Comparison of ENCODE assay signal across 22 cellular contexts in the genomic region with DNA sequence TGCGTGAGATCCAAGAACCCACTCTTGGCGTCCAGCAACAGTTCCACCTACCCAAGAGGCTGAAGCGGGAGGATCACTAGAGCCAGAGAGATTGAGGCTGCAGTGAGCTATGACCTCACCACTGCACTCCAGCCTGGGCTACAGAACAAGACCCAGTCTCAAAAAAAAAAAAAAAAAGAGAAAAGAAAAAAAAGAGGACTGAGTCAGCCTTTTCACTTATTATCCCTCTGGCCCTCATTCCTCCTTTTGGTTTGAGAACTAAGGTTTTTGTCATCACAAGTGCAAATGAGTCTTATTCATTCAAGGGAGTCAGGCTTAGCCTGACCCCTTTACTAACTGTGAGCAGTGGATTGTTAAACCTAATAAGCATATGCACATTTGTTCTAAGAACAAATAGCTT. TPM values are rescaled to one million over a fixed set of nuclear protein-coding genes. Genes with fewer than 3 reads are reported as not detected.
DNase-seq lines count a peak whose midpoint lies in the region; ATAC-seq, FAIRE-seq and TF ChIP-seq lines count a peak whose summit lies in the region.
"Had no signal": no experiment of that assay in that cellular context is flagged by ENCODE, and none has a peak within 500 bp of the region (broad histone marks: within the 10 kb centered on the region; RNA-seq: fewer than 3 reads in every experiment).

No MANE protein-coding gene starts in this region.

- H3K27me3 ChIP-seq in K562 (ENCODE audit: control insufficient read depth in 2 of 2, insufficient read depth in 2 of 2, low read length in 2 of 2) (no peaks in the 10 kb centered on the region), spleen (replicated peaks in 1 of 7) (no peaks in the 10 kb centered on the region)
- H3K27me3 ChIP-seq: body of pancreas, tibial nerve had no signal

- TF ChIP-seq POLR2A in K562 (conservative IDR thresholded peaks at IDR 0.05) (no peak), spleen (IDR thresholded peaks at IDR 0.05) (no peak)

- POLR2A ChIA-PET in K562 (lab: Yijun Ruan, JAX) = interaction anchor here (0.6 kb wide), 2 partner anchors 24 to 27 kb away, joined by 3 read pairs; no protein-coding TSS in a partner anchor

- peaks cover 0 to 6% (median 0%) of the 10 kb centered on the region in 3 donors for H3K27me3 Mint-ChIP-seq in CD14-positive monocyte (ENCODE audit: low read depth in 3 of 3)
- H3K27me3 Mint-ChIP-seq: activated CD4-positive, alpha-beta T cell treated with anti-CD3 and anti-CD28 coated beads, Interleukin-2, amount 10 ng/mL, durations not matched to agents 7 days and 5 days had no signal

- ATAC-seq in K562 = peak; percentile 10; the same call in 1 of the 3 replicates
- no peak for ATAC-seq in GM19328 (IDR thresholded peaks at IDR 0.05; ENCODE audit: unreplicated experiment)
- ATAC-seq in omental fat pad (ENCODE audit: low FRiP score) = no peak
- ATAC-seq: body of pancreas; naive thymus-derived CD8-positive, alpha-beta T cell had no signal

- no peak for TF ChIP-seq CTCF in CD14-positive monocyte (IDR thresholded peaks at IDR 0.05)
- TF ChIP-seq CTCF in K562 (IDR thresholded peaks at IDR 0.05 in 2 of 3, conservative IDR thresholded peaks at IDR 0.05 in 1 of 3; ENCODE audit: insufficient read depth in 2 of 3, low read depth in 1 of 3, low read length in 3 of 3) = no peak
- TF ChIP-seq CTCF in omental fat pad (IDR thresholded peaks at IDR 0.05) = no peak
- TF ChIP-seq CTCF in spleen (IDR thresholded peaks at IDR 0.05 in 8 of 11, conservative IDR thresholded peaks at IDR 0.05 in 3 of 11) = no peak

- no peak overlapping the region for H3K27ac ChIP-seq in K562 (ENCODE audit: extremely low read depth, low read depth, low read length)
- no peak overlapping the region for H3K27ac ChIP-seq in spleen
- H3K27ac ChIP-seq: body of pancreas, KMS-11, left ventricle myocardium inferior, tibial nerve had no signal

- H3K4me1 ChIP-seq in K562 (replicated peaks in 1 of 2; ENCODE audit: control insufficient read depth in 2 of 2, insufficient read depth in 2 of 2, low read length in 2 of 2) = no peaks in the 10 kb centered on the region; a peak in 2 of 5 replicates
- H3K4me1 ChIP-seq in spleen = peaks cover 0 to 6% (median 0%) of the 10 kb centered on the region in 6 donors
- H3K4me1 ChIP-seq: body of pancreas, left ventricle myocardium inferior, tibial nerve had no signal

- intact Hi-C loops in CD14-positive monocyte (cut with micrococcal nuclease) (loop anchor here in 1 of 2 donors (5.0 kb wide), 1 partner anchor 39 kb away; a partner anchor contains a TSS), K562 (cut with micrococcal nuclease) (no loop called here), spleen (cut with DNase I; ENCODE audit: low total_unique reads) (no loop called here)

- peaks cover 0 to 1% (median 0%) of the 10 kb centered on the region in 7 donors for H3K9me3 Mint-ChIP-seq in CD14-positive monocyte
- H3K9me3 Mint-ChIP-seq: activated T-helper 1 cell treated with anti-CD3 and anti-CD28 coated beads, Interleukin-12 subunit alpha, Interleukin-12 subunit beta, Interleukin-2, Interleukin-4 antibody, amounts not matched to agents 30 ng/mL and 10 ng/mL and 1 ng/mL, durations not matched to agents 14 hours and 24 hours and 36 hours; naive thymus-derived CD8-positive, alpha-beta T cell had no signal

- no peak overlapping the region for H3K4me2 ChIP-seq in K562 (ENCODE audit: insufficient read depth, low read length)
- H3K4me2 ChIP-seq: KMS-11 had no signal

- H3K4me3 Mint-ChIP-seq in CD14-positive monocyte = no peak overlapping the region
- H3K4me3 Mint-ChIP-seq: activated CD4-positive, alpha-beta T cell treated with anti-CD3 and anti-CD28 coated beads, Interleukin-2, amount 10 ng/mL, durations not matched to agents 7 days and 5 days; activated T-helper 1 cell treated with anti-CD3 and anti-CD28 coated beads, Interleukin-12 subunit alpha, Interleukin-12 subunit beta, Interleukin-2, Interleukin-4 antibody, amounts not matched to agents 30 ng/mL and 10 ng/mL and 1 ng/mL, durations not matched to agents 14 hours and 24 hours and 36 hours; naive thymus-derived CD8-positive, alpha-beta T cell had no signal

- no peak for FAIRE-seq in K562 (lab: Jason Lieb, UNC)

- no peak overlapping the region for H3K4me3 ChIP-seq in K562
- no peak overlapping the region for H3K4me3 ChIP-seq in spleen
- H3K4me3 ChIP-seq: body of pancreas, left ventricle myocardium inferior, tibial nerve had no signal

- H3K9me3 ChIP-seq in K562 (replicated peaks; ENCODE audit: control insufficient read depth, insufficient read depth, low read depth, low read length) = no peaks in the 10 kb centered on the region
- no peaks in the 10 kb centered on the region for H3K9me3 ChIP-seq in spleen
- H3K9me3 ChIP-seq: body of pancreas, left ventricle myocardium inferior, tibial nerve had no signal

- in situ Hi-C loops in K562 (cut with MboI) = no loop called here

- WGBS in K562 (ENCODE audit: insufficient coverage, low coverage, missing lambda C conversion rate) = 56% methylated on average over 3 of the region's 3 CpGs
- WGBS in spleen, 5 donors = 84 to 95% (median 90%) methylated on average over 3 of the region's 3 CpGs

- H3K36me3 Mint-ChIP-seq in CD14-positive monocyte = no peaks in the 10 kb centered on the region
- H3K36me3 Mint-ChIP-seq: naive thymus-derived CD8-positive, alpha-beta T cell had no signal

- H2AFZ ChIP-seq in K562 (ENCODE audit: low read depth, low read length) = peak overlapping the region; percentile 41

- H4K20me1 ChIP-seq in K562 (replicated peaks; ENCODE audit: control insufficient read depth, insufficient read depth, low read length) = no peaks in the 10 kb centered on the region

- peak overlapping the region in 5 of 7 donors; percentile 33 to 79 (median 71) for H3K27ac Mint-ChIP-seq in CD14-positive monocyte
- H3K27ac Mint-ChIP-seq: activated CD4-positive, alpha-beta T cell treated with anti-CD3 and anti-CD28 coated beads, Interleukin-2, amount 10 ng/mL, durations not matched to agents 7 days and 5 days; activated T-helper 1 cell treated with anti-CD3 and anti-CD28 coated beads, Interleukin-12 subunit alpha, Interleukin-12 subunit beta, Interleukin-2, Interleukin-4 antibody, amounts not matched to agents 30 ng/mL and 10 ng/mL and 1 ng/mL, durations not matched to agents 14 hours and 24 hours and 36 hours; naive thymus-derived CD8-positive, alpha-beta T cell had no signal

- H3K4me1 Mint-ChIP-seq in CD14-positive monocyte = peaks cover 25% of the 10 kb centered on the region
- H3K4me1 Mint-ChIP-seq: activated CD4-positive, alpha-beta T cell treated with anti-CD3 and anti-CD28 coated beads, Interleukin-2, amount 10 ng/mL, durations not matched to agents 7 days and 5 days; naive thymus-derived CD8-positive, alpha-beta T cell had no signal

- CTCF ChIA-PET in K562 (lab: Yijun Ruan, JAX; ENCODE audit: low intra/inter-chr PET ratio) = no interaction called here

- no peak for TF ChIP-seq EP300 in K562 (IDR thresholded peaks at IDR 0.05; ENCODE audit: low read length)

- H3K9ac ChIP-seq in K562 (ENCODE audit: insufficient read depth in 1 of 2, low read depth in 2 of 2, low read length in 2 of 2) = no peak overlapping the region
- H3K9ac ChIP-seq: KMS-11 had no signal

- no peaks in the 10 kb centered on the region for H3K9me1 ChIP-seq in K562 (ENCODE audit: control insufficient read depth, insufficient read depth, low read length)

- no peaks in the 10 kb centered on the region for H3K36me3 ChIP-seq in K562 (ENCODE audit: control insufficient read depth, insufficient read depth, low read length)
- no peaks in the 10 kb centered on the region for H3K36me3 ChIP-seq in spleen
- H3K36me3 ChIP-seq: left ventricle myocardium inferior, tibial nerve had no signal

- no peaks in the 10 kb centered on the region for H3K79me2 ChIP-seq in K562 (ENCODE audit: control insufficient read depth, insufficient read depth, low read length)

- DNase-seq in CD14-positive monocyte (ENCODE audit: low spot score) (no peak), HK-2 (ENCODE audit: unreplicated experiment) (peak; percentile 35), K562 (ENCODE audit: extremely low read depth in 1 of 4, low spot score in 3 of 4) (peak in 1 of 4 experiments; percentile 16), iPS-NIHi11 (ENCODE audit: low spot score) (peak; percentile 63), omental fat pad (ENCODE audit: low spot score) (no peak), spleen (no peak), anterior cingulate cortex (lab: John Stamatoyannopoulos, UW) (no peak)
- DNase-seq: activated CD4-positive, alpha-beta T cell treated with anti-CD3 and anti-CD28 coated beads, Interleukin-2, amount 10 ng/mL, durations not matched to agents 7 days and 5 days; AML-193; body of pancreas; DMS153; glutamatergic neuron; left ventricle myocardium inferior; naive thymus-derived CD8-positive, alpha-beta T cell; NCI-H187 treated with DMSO at 0.1 percent for 48 hours; NCI-H69; stimulated activated CD4-positive, alpha-beta T cell treated with anti-CD3 and anti-CD28 coated beads, Interleukin-2, amount 100 ng/mL, for 48 hours; T-helper 2 cell had no signal

- no TSS peak for BruUV-seq in K562 (replicated peaks; lab: Mats Ljungman, UMichigan)

- no peak for TF ChIP-seq RAD21 in K562 (CRISPR knock-in tag; conservative IDR thresholded peaks at IDR 0.05 in 1 of 2, IDR thresholded peaks at IDR 0.05 in 1 of 2)

TF ChIP-seq in K562, 482 proteins besides CTCF, POLR2A, EP300 and RAD21 (continues in another document):
- TF ChIP-seq ELF1 (tag; IDR thresholded peaks at IDR 0.05) (no peak), C11orf30 (IDR thresholded peaks at IDR 0.05; ENCODE audit: low read depth) (peak; percentile 63; the same call in 1 of the 2 replicates)

RNA-seq across cellular contexts. Expression of a gene that starts 37.9 kb away (rescaled TPM):
- polyA plus RNA-seq in CD14-positive monocyte = 10 to 100 TPM in 1 of 2 donors, 1 to 10 TPM in 1; 6.8 to 12.5 TPM
- 56.9 and 64.3 TPM in 2 replicates for total RNA-seq in K562 (2011; cell fraction: chromatin; rRNA removed; ENCODE audit: low replicate concordance)
- 33.0 and 36.0 TPM in 2 replicates for total RNA-seq in K562 (2011; cell fraction: nucleolus; rRNA removed)
- 32.8 and 33.1 TPM in 2 replicates for total RNA-seq in K562 (2011; cell fraction: nucleoplasm; rRNA removed)
- total RNA-seq in K562 (2014; rRNA removed) = 15.5 and 17.4 TPM in 2 replicates
- 14.9 and 16.9 TPM in 2 replicates for total RNA-seq in K562 (2014; rRNA removed; fragmentation: Illumina TruSeq; extraction: Trizol)
- 16.1 and 16.5 TPM in 2 replicates for total RNA-seq in K562 (2015; rRNA removed; fragmentation: Illumina TruSeq; extraction: Trizol)
- total RNA-seq in K562 (2021) = 23.8 and 29.0 TPM in 2 replicates
- polyA plus RNA-seq in K562 (2011; rRNA removed) = 15.7 and 16.8 TPM in 2 replicates
- polyA plus RNA-seq in K562 (2011; cell fraction: cytosol; rRNA removed) = 13.0 and 13.9 TPM in 2 replicates
- 30.2 and 41.3 TPM in 2 replicates for polyA plus RNA-seq in K562 (2011; cell fraction: nucleus; rRNA removed)
- 14.1 and 15.7 TPM in 2 replicates for polyA plus RNA-seq in K562 (2012)
- polyA plus RNA-seq in K562 (2014; fragmentation: Illumina TruSeq; extraction: Trizol) = 21.7 and 22.5 TPM in 2 replicates
- 1 to 10 TPM; 5.0 to 6.7 TPM for polyA plus RNA-seq in K562 (2014; fragmentation: Nextera tagmentation; extraction: Ambion mirVana)
- 12.7 and 15.6 TPM in 2 replicates for polyA plus RNA-seq in K562 (2014; rRNA removed)
- polyA minus RNA-seq in K562 (2011; rRNA and poly(A)+ RNA removed) = 30.8 and 34.8 TPM in 2 replicates
- 17.8 and 22.9 TPM in 2 replicates for polyA minus RNA-seq in K562 (2011; cell fraction: cytosol; rRNA and poly(A)+ RNA removed)
- polyA minus RNA-seq in K562 (2011; cell fraction: nucleus; rRNA and poly(A)+ RNA removed) = 23.2 and 32.0 TPM in 2 replicates
- 10 to 100 TPM; 10.8 to 31.6 (median 14.3) TPM for total RNA-seq in omental fat pad
- 10 to 100 TPM; 18.6 to 27.1 (median 22.0) TPM for total RNA-seq in spleen
- polyA plus RNA-seq in spleen = 1 to 10 TPM; 4.4 to 5.6 (median 5.3) TPM

Comparison
In these comparisons a context has a peak if more than half of its experiments do, and no peak if none do; other contexts are left out.
1. DNase-seq: peak in HK-2 (single experiment) and iPS-NIHi11 (single experiment); none in CD14-positive monocyte (single experiment), omental fat pad (single experiment), spleen (single experiment) and anterior cingulate cortex (0 of 58).